8 cellular contexts compared by ENCODE assay signal in genomic region chr22:44180706-44181032, GRCh38. TPM values are rescaled to one million over a fixed set of nuclear protein-coding genes. Genes with fewer than 3 reads are reported as not detected.
DNase-seq lines count a peak whose midpoint lies in the region; ATAC-seq, FAIRE-seq and TF ChIP-seq lines count a peak whose summit lies in the region.

A gene with protein sequence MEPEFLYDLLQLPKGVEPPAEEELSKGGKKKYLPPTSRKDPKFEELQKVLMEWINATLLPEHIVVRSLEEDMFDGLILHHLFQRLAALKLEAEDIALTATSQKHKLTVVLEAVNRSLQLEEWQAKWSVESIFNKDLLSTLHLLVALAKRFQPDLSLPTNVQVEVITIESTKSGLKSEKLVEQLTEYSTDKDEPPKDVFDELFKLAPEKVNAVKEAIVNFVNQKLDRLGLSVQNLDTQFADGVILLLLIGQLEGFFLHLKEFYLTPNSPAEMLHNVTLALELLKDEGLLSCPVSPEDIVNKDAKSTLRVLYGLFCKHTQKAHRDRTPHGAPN (plus strand): TSS chr22:44180925. CDS start chr22:44183330, 2,405 bp downstream.

- no peaks in the 10 kb centered on the region for H3K27me3 ChIP-seq in small intestine (ENCODE audit: control insufficient read depth in 2 of 2, insufficient read depth in 2 of 2, low read length in 2 of 2)
- H3K27me3 ChIP-seq in GM23248 (replicated peaks; ENCODE audit: insufficient read depth): peaks cover 14% of the 10 kb centered on the region

- 38 to 55% (median 38%) methylated on average over 5 of the region's 5 CpGs for WGBS in small intestine, 3 donors
- 57 to 63% methylated on average over 5 of the region's 5 CpGs for WGBS in GM23248 (ENCODE audit: low coverage in 1 of 2, low lambda C conversion rate in 2 of 2, missing lambda C conversion rate in 2 of 2), 2 experiments

- H3K9me3 ChIP-seq in SK-N-MC (ENCODE audit: low read depth, low read length) (no peaks in the 10 kb centered on the region), small intestine (ENCODE audit: control insufficient read depth, low read depth) (no peaks in the 10 kb centered on the region), GM23248 (ENCODE audit: low read depth) (no peaks in the 10 kb centered on the region)

- 0 out of 2 replicates have a peak, but pooled peaks cover 8% of the 10 kb centered on the region for H3F3A ChIP-seq in GM23248 (ENCODE audit: insufficient read depth)

- no peak for TF ChIP-seq CTCF in coronary artery (IDR thresholded peaks at IDR 0.05)

- in situ Hi-C loops in GM23248 (cut with MboI): no loop called here

- H3K36me3 ChIP-seq in SK-N-MC (ENCODE audit: insufficient read depth, low read length) (no peaks in the 10 kb centered on the region), small intestine (ENCODE audit: control insufficient read depth in 2 of 2, insufficient read depth in 2 of 2, low read length in 2 of 2) (no peaks in the 10 kb centered on the region), GM23248 (ENCODE audit: low read depth) (no peaks in the 10 kb centered on the region)

- no peak within 1 kb of the TSS for H2AFZ ChIP-seq in GM23248

- no peak within 1 kb of the TSS for H3K4me2 ChIP-seq in GM23248 (ENCODE audit: unreplicated experiment)

- peak within 1 kb of the TSS; percentile 86 for H3K27ac ChIP-seq in SK-N-MC
- peak within 1 kb of the TSS in 1 of 2 donors; percentile 77 for H3K27ac ChIP-seq in coronary artery
- H3K27ac ChIP-seq in small intestine (ENCODE audit: low read depth in 1 of 2, low read length in 1 of 2): peak within 1 kb of the TSS; percentile 63 to 73
- no peak within 1 kb of the TSS for H3K27ac ChIP-seq in GM23248

- H3K79me2 ChIP-seq in GM23248 (ENCODE audit: insufficient read depth): no peaks in the 10 kb centered on the region

- DNase-seq in CD1c-positive myeloid dendritic cell (ENCODE audit: extremely low spot score): peak; percentile 74
- DNase-seq in SK-N-MC (ENCODE audit: low read depth, low spot score): no peak
- no peak for DNase-seq in coronary artery (ENCODE audit: low spot score)
- peak; percentile 16 for DNase-seq in small intestine
- no peak for DNase-seq in DMS79 treated with DMSO at 0.1 percent for 48 hours (lab: John Stamatoyannopoulos, UW)
- no peak for DNase-seq in GM23248
- no peak for DNase-seq in NCI-H1417 treated with DMSO at 0.1 percent for 48 hours (lab: John Stamatoyannopoulos, UW)

- FAIRE-seq in small intestine (lab: Jason Lieb, UNC): no peak

- H3K9me2 ChIP-seq in GM23248 (ENCODE audit: insufficient read depth): no peaks in the 10 kb centered on the region

- peak within 1 kb of the TSS; percentile 53 for H3K9ac ChIP-seq in SK-N-MC (ENCODE audit: insufficient read length)
- no peak within 1 kb of the TSS for H3K9ac ChIP-seq in GM23248

- H3K4me1 ChIP-seq in small intestine (ENCODE audit: control insufficient read depth in 2 of 2, insufficient read depth in 1 of 2, low read depth in 1 of 2, low read length in 1 of 2) (no peaks in the 10 kb centered on the region), GM23248 (ENCODE audit: insufficient read depth) (no peaks in the 10 kb centered on the region)

- no peaks in the 10 kb centered on the region for H4K20me1 ChIP-seq in GM23248 (ENCODE audit: insufficient read depth)

- ATAC-seq in GM21619 (IDR thresholded peaks at IDR 0.05; ENCODE audit: unreplicated experiment): peak; percentile 46

- H3K4me3 ChIP-seq in SK-N-MC (peak within 1 kb of the TSS; percentile 54), coronary artery (peak within 1 kb of the TSS; percentile 57), small intestine (ENCODE audit: low read depth in 1 of 2, low read length in 2 of 2) (peak within 1 kb of the TSS; percentile 43 to 55), GM23248 (no peak within 1 kb of the TSS)

RNA-seq across cellular contexts. Expression of the gene that starts here (rescaled TPM):
- polyA plus RNA-seq in small intestine (1 to 10 TPM; 1.1 to 7.0 (median 5.7) TPM), GM23248 (2016; fragmentation: Nextera tagmentation; extraction: Ambion mirVana) (0.27 TPM in 1 of 2 replicates, not detected in the other)
- total RNA-seq in GM23248 (2014; rRNA removed; shearing (Covaris generic)): not detected in 2 replicates

Comparison
In these comparisons a context has a peak if more than half of its experiments do, and no peak if none do; other contexts are left out.
1. DNase-seq: peak in CD1c-positive myeloid dendritic cell (single experiment) and small intestine (single experiment); none in SK-N-MC (single experiment), coronary artery (single experiment), DMS79 treated with DMSO at 0.1 percent for 48 hours (single experiment), GM23248 (single experiment) and NCI-H1417 treated with DMSO at 0.1 percent for 48 hours (single experiment).